In genomic region chr19:42279148-42279901, GRCh38 we compare ENCODE assay signal across 8 cellular contexts. TPM values are rescaled to one million over a fixed set of nuclear protein-coding genes. Genes with fewer than 3 reads are reported as not detected.
A peak's percentile ranks its signal among the peaks of the same experiment; 100 is the strongest.
DNase-seq lines count a peak whose midpoint lies in the region; ATAC-seq and TF ChIP-seq lines count a peak whose summit lies in the region.

No MANE protein-coding gene starts in this region.

- 8 to 12% methylated on average over 6 of the region's 6 CpGs for WGBS in lung, 2 donors
- 18 to 24% methylated on average over 6 of the region's 6 CpGs for WGBS in upper lobe of left lung, 2 donors

- H3K4me3 ChIP-seq in astrocyte of the spinal cord (ENCODE audit: low read depth, low read length) (peak overlapping the region; percentile 72), lung (no peak overlapping the region), upper lobe of left lung (peak overlapping the region in 3 of 4 donors; percentile 83 to 88 (median 88))

- in situ Hi-C loops in astrocyte of the spinal cord (cut with HindIII; ENCODE audit: low sequenced_read_pairs) = no loop called here

- H3K9me3 Mint-ChIP-seq in activated naive CD4-positive, alpha-beta T cell treated with anti-CD3 and anti-CD28 coated beads, Interleukin-2, amount 50 U/mL, for 24 hours = no peaks in the 10 kb centered on the region

- TF ChIP-seq CTCF in astrocyte of the spinal cord (IDR thresholded peaks at IDR 0.05; ENCODE audit: low read depth, low read length) (no peak), lung (IDR thresholded peaks at IDR 0.05; ENCODE audit: control extremely low read depth, extremely low read depth) (no peak), upper lobe of left lung (IDR thresholded peaks at IDR 0.05) (no peak)

- H3K27ac ChIP-seq in lung (ENCODE audit: low read depth in 1 of 2, low read length in 1 of 2) (peak overlapping the region; percentile 77 to 96), upper lobe of left lung (peak overlapping the region; percentile 96 to 99 (median 96))

- no peak for DNase-seq in activated naive CD4-positive, alpha-beta T cell treated with anti-CD3 and anti-CD28 coated beads, Interleukin-2, amount 50 U/mL, for 16 hours
- DNase-seq in astrocyte of the spinal cord (ENCODE audit: low read depth, low spot score) (peak; percentile 31), lung (ENCODE audit: low spot score) (no peak), upper lobe of left lung (no peak), NCI-H526 treated with DMSO at 0.1 percent for 48 hours (lab: John Stamatoyannopoulos, UW) (no peak)

- H3K9me3 ChIP-seq in lung (ENCODE audit: control insufficient read depth in 2 of 2, insufficient read depth in 1 of 2, low read length in 1 of 2) (no peaks in the 10 kb centered on the region), upper lobe of left lung (no peaks in the 10 kb centered on the region)

- no peak for TF ChIP-seq EP300 in upper lobe of left lung (IDR thresholded peaks at IDR 0.05)

- H3K4me1 ChIP-seq in lung (ENCODE audit: control insufficient read depth in 2 of 2, insufficient read depth in 2 of 2, low read length in 2 of 2) = peaks cover 19 to 45% of the 10 kb centered on the region in 2 donors
- peaks cover 67 to 92% (median 77%) of the 10 kb centered on the region in 4 donors for H3K4me1 ChIP-seq in upper lobe of left lung

- TF ChIP-seq POLR2A in upper lobe of left lung (IDR thresholded peaks at IDR 0.05) = no peak

- H3K27ac Mint-ChIP-seq in activated naive CD4-positive, alpha-beta T cell treated with anti-CD3 and anti-CD28 coated beads, Interleukin-2, amount 50 U/mL, for 24 hours = peak overlapping the region; percentile 57

- ATAC-seq in lung (ENCODE audit: insufficient read depth, low FRiP score) = no peak
- ATAC-seq in upper lobe of left lung (ENCODE audit: low FRiP score in 2 of 2) = no peak
- no peak for ATAC-seq in HG03045 (IDR thresholded peaks at IDR 0.05; ENCODE audit: unreplicated experiment)
- ATAC-seq in GM19035 (IDR thresholded peaks at IDR 0.05; ENCODE audit: unreplicated experiment) = no peak

- H3K27me3 ChIP-seq in lung (ENCODE audit: control insufficient read depth, insufficient read depth) (no peaks in the 10 kb centered on the region), upper lobe of left lung (no peaks in the 10 kb centered on the region)

- peak overlapping the region; percentile 88 for H3K4me3 Mint-ChIP-seq in activated naive CD4-positive, alpha-beta T cell treated with anti-CD3 and anti-CD28 coated beads, Interleukin-2, amount 50 U/mL, for 24 hours

- peaks cover 0 to 7% of the 10 kb centered on the region in 2 donors for H3K36me3 ChIP-seq in lung (ENCODE audit: control insufficient read depth in 2 of 2, insufficient read depth in 2 of 2, low read length in 2 of 2)
- H3K36me3 ChIP-seq in upper lobe of left lung = peaks cover 2 to 22% (median 7%) of the 10 kb centered on the region in 4 donors

- H3K4me1 Mint-ChIP-seq in activated naive CD4-positive, alpha-beta T cell treated with anti-CD3 and anti-CD28 coated beads, Interleukin-2, amount 50 U/mL, for 24 hours = peaks cover 57% of the 10 kb centered on the region

- no peaks in the 10 kb centered on the region for H3K27me3 Mint-ChIP-seq in activated naive CD4-positive, alpha-beta T cell treated with anti-CD3 and anti-CD28 coated beads, Interleukin-2, amount 50 U/mL, for 24 hours

- H3K36me3 Mint-ChIP-seq in activated naive CD4-positive, alpha-beta T cell treated with anti-CD3 and anti-CD28 coated beads, Interleukin-2, amount 50 U/mL, for 24 hours = peaks cover 3% of the 10 kb centered on the region

RNA-seq across cellular contexts. Expression of gene CIC, which starts 10.3 kb away (rescaled TPM):
- total RNA-seq in lung = 10 to 100 TPM; 31.2 to 84.5 TPM
- 10 to 100 TPM; 38.2 to 43.0 TPM for polyA plus RNA-seq in lung
- 100 to 1,000 TPM in 1 of 6 donors, 10 to 100 TPM in 5; 52.6 to 170 (median 77.7) TPM for total RNA-seq in upper lobe of left lung

RNA-seq across cellular contexts. Expression of gene PRR19, which starts 22.6 kb away (rescaled TPM):
- 1 to 10 TPM in 1 of 2 donors, under 1 TPM in 1; 0.23 to 1.0 TPM for total RNA-seq in lung
- polyA plus RNA-seq in lung = under 1 TPM; 0.63 to 0.92 TPM
- total RNA-seq in upper lobe of left lung = 1 to 10 TPM in 1 of 6 donors, under 1 TPM in 2, not detected in 3; 0.40 to 1.4 (median 0.61) TPM

RNA-seq across cellular contexts. Expression of gene PAFAH1B3, which starts 23.1 kb away (rescaled TPM):
- total RNA-seq in lung (10 to 100 TPM; 30.1 to 30.6 TPM), upper lobe of left lung (10 to 100 TPM; 13.6 to 21.2 (median 18.8) TPM)
- 10 to 100 TPM; 27.2 to 33.0 TPM for polyA plus RNA-seq in lung

RNA-seq across cellular contexts. Expression of gene ERF, which starts 24.4 kb away (rescaled TPM):
- total RNA-seq in lung = 10 to 100 TPM; 24.2 to 53.6 TPM
- polyA plus RNA-seq in lung = 10 to 100 TPM; 35.2 to 50.8 TPM
- 10 to 100 TPM; 13.6 to 59.4 (median 32.5) TPM for total RNA-seq in upper lobe of left lung

RNA-seq across cellular contexts. Expression of gene TMEM145, which starts 33.8 kb away (rescaled TPM):
- under 1 TPM in 1 of 2 donors, not detected in 1; 0.95 TPM for total RNA-seq in lung
- under 1 TPM; 0.12 to 0.40 TPM for polyA plus RNA-seq in lung
- total RNA-seq in upper lobe of left lung = under 1 TPM in 3 of 6 donors, not detected in 3; 0.34 to 0.79 (median 0.49) TPM
